Comparison of ENCODE assay signal across 7 cellular contexts in genomic region chr6:15399651-15400470, GRCh38.
DNase-seq lines count a peak whose midpoint lies in the region; TF ChIP-seq lines count a peak whose summit lies in the region.

No MANE protein-coding gene starts in this region.

- TF ChIP-seq CTCF in kidney epithelial cell (IDR thresholded peaks at IDR 0.05; ENCODE audit: insufficient read depth, low read length, poor library complexity, severe bottlenecking): no peak
- no peak for TF ChIP-seq CTCF in spleen (IDR thresholded peaks at IDR 0.05 in 8 of 11, conservative IDR thresholded peaks at IDR 0.05 in 3 of 11)

- DNase-seq in GM04503 (ENCODE audit: low read depth): peak; percentile 31
- peak; percentile 20 for DNase-seq in NCI-H226
- peak; percentile 50 for DNase-seq in brain pericyte (ENCODE audit: low read depth, low spot score)
- peak; percentile 28 for DNase-seq in kidney epithelial cell (ENCODE audit: low read depth)
- DNase-seq in spleen: no peak
- no peak for DNase-seq in NOMO-1 (lab: John Stamatoyannopoulos, UW; ENCODE audit: unreplicated experiment in 2 of 2)
- DNase-seq in inferior parietal cortex (ENCODE audit: extremely low spot score): no peak

- no peaks in the 10 kb centered on the region for H3K9me3 ChIP-seq in spleen

- H3K4me3 ChIP-seq in kidney epithelial cell (ENCODE audit: low read depth, low read length) (peak overlapping the region; percentile 19), spleen (peak overlapping the region in 5 of 8 donors; percentile 4 to 56 (median 17))

- no peak for TF ChIP-seq POLR2A in spleen (IDR thresholded peaks at IDR 0.05)

- H3K36me3 ChIP-seq in kidney epithelial cell (ENCODE audit: control insufficient read depth, insufficient read depth, low read length) (no peaks in the 10 kb centered on the region), spleen (no peaks in the 10 kb centered on the region)

- peaks cover 41 to 74% (median 64%) of the 10 kb centered on the region in 6 donors for H3K4me1 ChIP-seq in spleen

- H3K27me3 ChIP-seq in kidney epithelial cell (ENCODE audit: control insufficient read depth, insufficient read depth, low read length) (no peaks in the 10 kb centered on the region), spleen (replicated peaks in 1 of 7) (no peaks in the 10 kb centered on the region)

- H3K27ac ChIP-seq in spleen: peak overlapping the region in 6 of 8 donors; percentile 39 to 65 (median 46)

- WGBS in spleen, 5 donors: 26 to 44% (median 33%) methylated on average over 9 of the region's 9 CpGs

- intact Hi-C loops in spleen (cut with DNase I; ENCODE audit: low total_unique reads): no loop called here

Comparison
In these comparisons a context has a peak if more than half of its experiments do, and no peak if none do; other contexts are left out.
1. DNase-seq: peak in GM04503 (single experiment), NCI-H226 (single experiment), brain pericyte (single experiment) and kidney epithelial cell (single experiment); none in spleen (single experiment), NOMO-1 (0 of 2) and inferior parietal cortex (single experiment).